Comparison of ENCODE assay signal across 1 cellular context in genomic region chr12:63716891-63717290, GRCh38. TPM values are rescaled to one million over a fixed set of nuclear protein-coding genes. Genes with fewer than 3 reads are reported as not detected.
"Had no signal": no experiment of that assay in that cellular context is flagged by ENCODE, and none has a peak within 500 bp of the region (broad histone marks: within the 10 kb centered on the region; RNA-seq: fewer than 3 reads in every experiment).

No MANE protein-coding gene starts in this region.

RNA-seq across cellular contexts. Expression of gene DPY19L2, which starts 48.6 kb away (rescaled TPM):
- total RNA-seq: left lobe of liver had no signal
